In genomic region chr12:63668028-63668799, GRCh38 we compare ENCODE assay signal across 8 cellular contexts. TPM values are rescaled to one million over a fixed set of nuclear protein-coding genes. Genes with fewer than 3 reads are reported as not detected.
A peak's percentile ranks its signal among the peaks of the same experiment; 100 is the strongest.
DNase-seq lines count a peak whose midpoint lies in the region; ATAC-seq and TF ChIP-seq lines count a peak whose summit lies in the region.

DPY19L2 (minus strand) TSS chr12:63668493; CDS start chr12:63668393, 100 bp downstream.

- H3K9me3 Mint-ChIP-seq in activated CD4-positive, alpha-beta T cell treated with anti-CD3 and anti-CD28 coated beads, Interleukin-2, amount 10 ng/mL, durations not matched to agents 7 days and 5 days: no peaks in the 10 kb centered on the region

- H3K9me3 ChIP-seq in HAP-1 (no peaks in the 10 kb centered on the region), right lobe of liver (no peaks in the 10 kb centered on the region)

- H3K27ac ChIP-seq in right lobe of liver: no peak within 1 kb of the TSS

- WGBS in right lobe of liver (ENCODE audit: insufficient coverage, low coverage, low lambda C conversion rate, missing lambda C conversion rate): 3% methylated on average over 32 of the region's 56 CpGs

- intact Hi-C loops in right lobe of liver (cut with DNase I): no loop called here

- DNase-seq in DMS114 treated with DMSO at 0.1 percent for 48 hours (lab: John Stamatoyannopoulos, UW; ENCODE audit: unreplicated experiment) (peak; percentile 69), HAP-1 (ENCODE audit: low spot score in 2 of 2) (peak; percentile 43 to 88), NCI-H187 treated with DMSO at 0.1 percent for 48 hours (lab: John Stamatoyannopoulos, UW) (peak; percentile 45), ecto neural progenitor cell (ENCODE audit: low spot score) (peak; percentile 92), right lobe of liver (peak in 2 of 3 donors; percentile 36 to 66)
- DNase-seq in activated CD4-positive, alpha-beta T cell treated with anti-CD3 and anti-CD28 coated beads, Interleukin-2, amount 10 ng/mL, durations not matched to agents 7 days and 5 days: peak; percentile 7
- peak; percentile 51 for DNase-seq in stimulated activated CD4-positive, alpha-beta T cell treated with anti-CD3 and anti-CD28 coated beads, Interleukin-4, amount 100 ng/mL, for 24 hours

- in situ Hi-C loops in HAP-1 (cut with MboI; ENCODE audit: low sequenced_read_pairs): loop anchor here (25.0 kb wide), 1 partner anchor 119 kb away; the partner anchor contains the start of gene RXYLT1

- H3K4me3 Mint-ChIP-seq in activated CD4-positive, alpha-beta T cell treated with anti-CD3 and anti-CD28 coated beads, Interleukin-2, amount 10 ng/mL, durations not matched to agents 7 days and 5 days: peak within 1 kb of the TSS; percentile 70

- H3K36me3 ChIP-seq in HAP-1 (replicated peaks) (no peaks in the 10 kb centered on the region), right lobe of liver (no peaks in the 10 kb centered on the region)

- H3K36me3 Mint-ChIP-seq in activated CD4-positive, alpha-beta T cell treated with anti-CD3 and anti-CD28 coated beads, Interleukin-2, amount 10 ng/mL, durations not matched to agents 7 days and 5 days (ENCODE audit: low read depth): no peaks in the 10 kb centered on the region

- ATAC-seq in right lobe of liver (peak; percentile 66 to 75 (median 70)), HG03469 (IDR thresholded peaks at IDR 0.05; ENCODE audit: unreplicated experiment) (no peak)

- POLR2A ChIA-PET in activated CD4-positive, alpha-beta T cell treated with anti-CD3 and anti-CD28 coated beads, Interleukin-2, amount 10 ng/mL, durations not matched to agents 7 days and 5 days (lab: Charles Lee): no interaction called here

- H3K4me3 ChIP-seq in HAP-1 (peak within 1 kb of the TSS; percentile 51), right lobe of liver (peak within 1 kb of the TSS; percentile 40 to 54 (median 47))

- no peak for TF ChIP-seq CTCF in right lobe of liver (IDR thresholded peaks at IDR 0.05)

- H3K27me3 Mint-ChIP-seq in activated CD4-positive, alpha-beta T cell treated with anti-CD3 and anti-CD28 coated beads, Interleukin-2, amount 10 ng/mL, durations not matched to agents 7 days and 5 days: peaks cover 43% of the 10 kb centered on the region

- H3K4me1 ChIP-seq in HAP-1 (peaks cover 14% of the 10 kb centered on the region), right lobe of liver (peaks cover 0 to 5% (median 0%) of the 10 kb centered on the region in 4 donors)

- H3K27me3 ChIP-seq in HAP-1 (ENCODE audit: low read depth) (no peaks in the 10 kb centered on the region), right lobe of liver (no peaks in the 10 kb centered on the region)

- TF ChIP-seq POLR2A in right lobe of liver (IDR thresholded peaks at IDR 0.05): no peak

- CTCF ChIA-PET in activated CD4-positive, alpha-beta T cell treated with anti-CD3 and anti-CD28 coated beads, Interleukin-2, amount 10 ng/mL, durations not matched to agents 7 days and 5 days (lab: Charles Lee): no interaction called here

- peaks cover 14% of the 10 kb centered on the region for H3K4me1 Mint-ChIP-seq in activated CD4-positive, alpha-beta T cell treated with anti-CD3 and anti-CD28 coated beads, Interleukin-2, amount 10 ng/mL, durations not matched to agents 7 days and 5 days

- H3K27ac Mint-ChIP-seq in activated CD4-positive, alpha-beta T cell treated with anti-CD3 and anti-CD28 coated beads, Interleukin-2, amount 10 ng/mL, durations not matched to agents 7 days and 5 days: no peak within 1 kb of the TSS

RNA-seq across cellular contexts. Expression of gene DPY19L2, which starts in this region (rescaled TPM):
- total RNA-seq in activated CD4-positive, alpha-beta T cell treated with anti-CD3 and anti-CD28 coated beads, Interleukin-2, amount 10 ng/mL, durations not matched to agents 7 days and 5 days: under 1 TPM; 0.27 to 0.40 TPM
- under 1 TPM in 4 of 6 experiments, not detected in 2; 0.06 to 0.29 (median 0.24) TPM for total RNA-seq in right lobe of liver

Comparison
In these comparisons a context has a peak if more than half of its experiments do, and no peak if none do; other contexts are left out.
1. Peak in DNase-seq in activated CD4-positive, alpha-beta T cell treated with anti-CD3 and anti-CD28 coated beads, Interleukin-2, amount 10 ng/mL, durations not matched to agents 7 days and 5 days; RNA of the gene not detected or under 1 TPM.
2. Peak in DNase-seq, ATAC-seq and H3K4me3 ChIP-seq in right lobe of liver; RNA of the gene not detected or under 1 TPM.
3. DNase-seq: peak in every context shown above with its lines; median percentile 92 in ecto neural progenitor cell; 69 in DMS114 treated with DMSO at 0.1 percent for 48 hours; 66 in HAP-1; 51 in right lobe of liver; 51 in stimulated activated CD4-positive, alpha-beta T cell treated with anti-CD3 and anti-CD28 coated beads, Interleukin-4, amount 100 ng/mL, for 24 hours; 45 in NCI-H187 treated with DMSO at 0.1 percent for 48 hours; 7 in activated CD4-positive, alpha-beta T cell treated with anti-CD3 and anti-CD28 coated beads, Interleukin-2, amount 10 ng/mL, durations not matched to agents 7 days and 5 days.